Comparison of ENCODE assay signal across 22 cellular contexts in the genomic region with DNA sequence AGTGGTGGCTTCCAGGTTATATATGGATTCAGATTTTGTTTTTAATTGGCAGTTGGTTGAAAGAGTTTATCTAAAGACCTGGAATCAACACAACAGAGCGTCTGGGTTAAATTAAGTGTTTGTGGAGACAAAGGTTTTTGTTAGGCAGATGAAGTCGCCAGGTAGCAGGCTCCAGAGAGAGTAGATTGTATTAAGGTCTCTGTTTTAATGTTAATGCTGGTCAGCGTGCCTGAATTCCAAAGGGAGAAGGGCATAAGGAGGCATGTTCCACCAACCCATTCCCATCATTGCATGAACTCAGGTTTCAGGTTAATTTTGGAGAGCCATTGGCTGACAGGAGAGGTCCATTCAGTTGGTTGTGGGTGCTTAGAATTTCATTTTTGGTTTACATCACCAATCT.
DNase-seq lines count a peak whose midpoint lies in the region; TF ChIP-seq lines count a peak whose summit lies in the region.
"Had no signal": no experiment of that assay in that cellular context is flagged by ENCODE, and none has a peak within 500 bp of the region (broad histone marks: within the 10 kb centered on the region; RNA-seq: fewer than 3 reads in every experiment).

No MANE protein-coding gene starts in this region.

- H3K9me3 Mint-ChIP-seq in neural crest cell, result peaks cover 5% of the 10 kb centered on the region
- H3K9me3 Mint-ChIP-seq: T-cell had no signal

- H3K9me3 ChIP-seq in NT2/D1 (ENCODE audit: insufficient read depth, low read length), result peaks cover 28% of the 10 kb centered on the region
- H3K9me3 ChIP-seq: BLaER1, SJSA1 had no signal

- no peak overlapping the region for H3K4me3 Mint-ChIP-seq in neural crest cell
- H3K4me3 Mint-ChIP-seq: CD4-positive, CD25-positive, alpha-beta regulatory T cell; T-cell had no signal

- H3K27me3 ChIP-seq in H7 (ENCODE audit: control insufficient read depth, insufficient read depth, low read length), result no peaks in the 10 kb centered on the region
- H3K27me3 ChIP-seq in NT2/D1 (ENCODE audit: insufficient read depth, insufficient read length), result no peaks in the 10 kb centered on the region
- H3K27me3 ChIP-seq: BLaER1, SJSA1 had no signal

- no peaks in the 10 kb centered on the region for H3K27me3 Mint-ChIP-seq in neural crest cell (ENCODE audit: low read depth)
- H3K27me3 Mint-ChIP-seq: CD4-positive, CD25-positive, alpha-beta regulatory T cell had no signal

- no peak overlapping the region for H3K9ac ChIP-seq in NT2/D1 (ENCODE audit: insufficient read length, low read depth)
- H3K9ac ChIP-seq: BLaER1 had no signal

- H3K27ac Mint-ChIP-seq in neural crest cell (ENCODE audit: unreplicated experiment), result peak overlapping the region; percentile 35
- H3K27ac Mint-ChIP-seq: CD4-positive, CD25-positive, alpha-beta regulatory T cell; T-cell had no signal

- in situ Hi-C loops in GM13976 (cut with MboI; ENCODE audit: low sequenced_read_pairs, unreplicated experiment), result no loop called here

- H3K4me3 ChIP-seq in H7 (ENCODE audit: insufficient read depth, low read depth, low read length) (no peak overlapping the region), NT2/D1 (ENCODE audit: insufficient read length, low read depth) (no peak overlapping the region)
- H3K4me3 ChIP-seq: BLaER1, K562, PC-9, SJSA1 had no signal

- H3K36me3 ChIP-seq in H7 (replicated peaks; ENCODE audit: control insufficient read depth, insufficient read depth, low read length) (no peaks in the 10 kb centered on the region), NT2/D1 (ENCODE audit: insufficient read depth, insufficient read length, low read length) (no peaks in the 10 kb centered on the region)
- H3K36me3 ChIP-seq: BLaER1, SJSA1 had no signal

- TF ChIP-seq CTCF in neural crest cell (conservative IDR thresholded peaks at IDR 0.05) (no peak), GM13976 (IDR thresholded peaks at IDR 0.05; ENCODE audit: borderline replicate concordance, control extremely low read depth, extremely low read depth, insufficient read depth, missing control alignments) (no peak)

- no peaks in the 10 kb centered on the region for H3K36me3 Mint-ChIP-seq in neural crest cell (ENCODE audit: low read depth)
- H3K36me3 Mint-ChIP-seq: CD4-positive, CD25-positive, alpha-beta regulatory T cell; T-cell had no signal

- H3K4me1 ChIP-seq in NT2/D1 (ENCODE audit: insufficient read depth, insufficient read length), result no peaks in the 10 kb centered on the region
- H3K4me1 ChIP-seq: BLaER1, SJSA1 had no signal

- H3K4me1 Mint-ChIP-seq in neural crest cell, result peaks cover 3% of the 10 kb centered on the region
- H3K4me1 Mint-ChIP-seq: T-cell had no signal

- DNase-seq in H7, result peak; percentile 15
- DNase-seq in NT2/D1 (ENCODE audit: low read depth, low spot score), result peak; percentile 43
- peak; percentile 88 for DNase-seq in iPS DF 19.7 (ENCODE audit: low read depth, low spot score)
- no peak for DNase-seq in neural crest cell (ENCODE audit: low read depth, low spot score)
- no peak for DNase-seq in NCI-H128 (lab: John Stamatoyannopoulos, UW; ENCODE audit: unreplicated experiment)
- no peak for DNase-seq in GM13976 (ENCODE audit: low spot score)
- no peak for DNase-seq in DMS 273 (lab: John Stamatoyannopoulos, UW; ENCODE audit: unreplicated experiment)
- DNase-seq: CD4-positive, CD25-positive, alpha-beta regulatory T cell; HCEC 1CT; Kasumi-1; MV-4-11; NCI-H1105; NCI-H146; NCI-H2029; NCI-H446; NCI-H524 treated with DMSO at 0.1 percent for 48 hours; NCI-H774; PC-9; T-cell had no signal

Comparison
In these comparisons a context has a peak if more than half of its experiments do, and no peak if none do; other contexts are left out.
1. DNase-seq: peak in H7 (single experiment), NT2/D1 (single experiment) and iPS DF 19.7 (single experiment); none in neural crest cell (single experiment), NCI-H128 (single experiment), GM13976 (single experiment) and DMS 273 (single experiment).